In genomic region chr9:98995971-98996504, GRCh38 we compare ENCODE assay signal across 19 cellular contexts. TPM values are rescaled to one million over a fixed set of nuclear protein-coding genes. Genes with fewer than 3 reads are reported as not detected.
"Had no signal": no experiment of that assay in that cellular context is flagged by ENCODE, and none has a peak within 500 bp of the region (broad histone marks: within the 10 kb centered on the region; RNA-seq: fewer than 3 reads in every experiment).

No MANE protein-coding gene starts in this region.

- H3K27me3 Mint-ChIP-seq: activated naive CD8-positive, alpha-beta T cell treated with anti-CD3 and anti-CD28 coated beads for 36 hours had no signal

- ATAC-seq: activated CD8-positive, alpha-beta T cell treated with anti-CD3 and anti-CD28 coated beads, Interleukin-2, amount 10 ng/mL, durations not matched to agents 7 days and 5 days; naive thymus-derived CD8-positive, alpha-beta T cell; stimulated activated naive B cell treated with anti-CD40 and anti-IgM and Interleukin-4, amounts not matched to agents 10 μg/mL and 1 μg/mL and 100 μg/mL, for 72 hours had no signal

- H3K27me3 ChIP-seq: breast epithelium, colonic mucosa, tibial nerve, vagina had no signal

- H3K36me3 ChIP-seq: breast epithelium, colonic mucosa, prostate gland, vagina had no signal

- H3K9me3 ChIP-seq: breast epithelium, colonic mucosa, prostate gland, SK-N-SH, tibial nerve, vagina had no signal

- H3K27ac ChIP-seq: colonic mucosa, prostate gland had no signal

- H3K36me3 Mint-ChIP-seq: activated naive CD8-positive, alpha-beta T cell treated with anti-CD3 and anti-CD28 coated beads for 36 hours; stimulated activated naive B cell treated with anti-CD40 and anti-IgM and Interleukin-4, amounts not matched to agents 10 μg/mL and 1 μg/mL and 100 μg/mL, for 72 hours had no signal

- H3K9me3 Mint-ChIP-seq: activated naive CD8-positive, alpha-beta T cell treated with anti-CD3 and anti-CD28 coated beads for 36 hours; activated T-cell treated with anti-CD3 and anti-CD28 coated beads, Interleukin-2, amount 50 U/mL, for 24 hours; activated T-helper 2 cell treated with anti-CD3 and anti-CD28 coated beads, Interferon-gamma antibody, Interleukin-2, Interleukin-4, amounts not matched to agents 10 μg/mL and 5 μg/mL and 100 μg/mL, durations not matched to agents 14 hours and 24 hours and 36 hours; naive thymus-derived CD8-positive, alpha-beta T cell; stimulated activated naive B cell treated with anti-CD40 and anti-IgM and Interleukin-4, amounts not matched to agents 10 μg/mL and 1 μg/mL and 100 μg/mL, for 72 hours had no signal

- H3K4me1 ChIP-seq: breast epithelium, colonic mucosa, prostate gland had no signal

- H3K27ac Mint-ChIP-seq: activated CD8-positive, alpha-beta T cell treated with anti-CD3 and anti-CD28 coated beads, Interleukin-2, amount 10 ng/mL, durations not matched to agents 7 days and 5 days; activated naive CD8-positive, alpha-beta T cell treated with anti-CD3 and anti-CD28 coated beads for 36 hours; activated T-cell treated with anti-CD3 and anti-CD28 coated beads, Interleukin-2, amount 50 U/mL, for 24 hours; activated T-helper 2 cell treated with anti-CD3 and anti-CD28 coated beads, Interferon-gamma antibody, Interleukin-2, Interleukin-4, amounts not matched to agents 10 μg/mL and 5 μg/mL and 100 μg/mL, durations not matched to agents 14 hours and 24 hours and 36 hours; endodermal cell had no signal

- DNase-seq: activated CD4-positive, alpha-beta T cell treated with anti-CD3 and anti-CD28 coated beads for 48 hours; activated CD8-positive, alpha-beta T cell treated with anti-CD3 and anti-CD28 coated beads, Interleukin-2, amount 10 ng/mL, durations not matched to agents 7 days and 5 days; activated naive CD4-positive, alpha-beta T cell treated with Interleukin-2 at 50 U/mL for 16 hours; activated naive CD8-positive, alpha-beta T cell treated with anti-CD3 and anti-CD28 coated beads for 36 hours; activated T-cell treated with anti-CD3 and anti-CD28 coated beads, Interleukin-2, amount 50 U/mL, for 24 hours; colonic mucosa; kidney; naive thymus-derived CD8-positive, alpha-beta T cell; SK-N-SH; stimulated activated CD4-positive, alpha-beta T cell treated with anti-CD3 and anti-CD28 coated beads, Interleukin-2, amount 100 ng/mL, for 24 hours; stimulated activated naive B cell treated with anti-CD40 and anti-IgM and Interleukin-4, amounts not matched to agents 10 μg/mL and 1 μg/mL and 100 μg/mL, for 72 hours had no signal

- FAIRE-seq: kidney had no signal

- H3K4me3 Mint-ChIP-seq: activated CD8-positive, alpha-beta T cell treated with anti-CD3 and anti-CD28 coated beads, Interleukin-2, amount 10 ng/mL, durations not matched to agents 7 days and 5 days; activated naive CD8-positive, alpha-beta T cell treated with anti-CD3 and anti-CD28 coated beads for 36 hours; activated T-cell treated with anti-CD3 and anti-CD28 coated beads, Interleukin-2, amount 50 U/mL, for 24 hours; endodermal cell; naive thymus-derived CD8-positive, alpha-beta T cell; stimulated activated naive B cell treated with anti-CD40 and anti-IgM and Interleukin-4, amounts not matched to agents 10 μg/mL and 1 μg/mL and 100 μg/mL, for 72 hours had no signal

- H3K9ac ChIP-seq: SK-N-SH had no signal

- H3K4me3 ChIP-seq: breast epithelium, colonic mucosa, lung, prostate gland, skin epidermis, tibial nerve, vagina had no signal

RNA-seq across cellular contexts. Expression of gene COL15A1, which starts 52.3 kb away (rescaled TPM):
- total RNA-seq: activated T-helper 2 cell treated with anti-CD3 and anti-CD28 coated beads, Interferon-gamma antibody, Interleukin-2, Interleukin-4, amounts not matched to agents 10 μg/mL and 5 μg/mL and 100 μg/mL, durations not matched to agents 14 hours and 24 hours and 36 hours; naive thymus-derived CD8-positive, alpha-beta T cell had no signal
- polyA plus RNA-seq: naive thymus-derived CD8-positive, alpha-beta T cell had no signal
